Comparison of ENCODE assay signal across 16 cellular contexts in the genomic region with DNA sequence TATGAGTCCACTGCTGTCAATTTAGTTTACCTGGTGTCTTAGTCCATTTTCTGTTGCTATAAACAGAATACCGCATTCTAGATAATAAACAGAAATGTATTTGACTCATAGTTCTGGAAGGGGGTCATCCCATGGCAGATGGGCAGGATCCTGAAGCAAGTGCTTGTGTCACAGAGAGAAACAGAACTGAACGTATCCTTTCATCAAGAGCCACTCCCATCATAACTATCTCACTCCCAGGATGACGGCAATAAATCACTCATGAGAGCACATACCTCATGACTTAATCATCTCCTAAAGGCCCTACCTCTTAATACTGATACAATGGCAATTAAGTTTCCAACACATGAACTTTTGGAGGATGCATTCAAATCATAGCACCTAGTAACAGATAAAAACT.
DNase-seq lines count a peak whose midpoint lies in the region; ATAC-seq, FAIRE-seq and TF ChIP-seq lines count a peak whose summit lies in the region.
"Had no signal": no experiment of that assay in that cellular context is flagged by ENCODE, and none has a peak within 500 bp of the region (broad histone marks: within the 10 kb centered on the region; RNA-seq: fewer than 3 reads in every experiment).

No MANE protein-coding gene starts in this region.

- H4K20me1 ChIP-seq in smooth muscle cell (ENCODE audit: low read depth), result no peaks in the 10 kb centered on the region

- intact Hi-C loops in right cardiac atrium (cut with DNase I), result no loop called here

- H3K27ac ChIP-seq in smooth muscle cell (ENCODE audit: low read depth) (peak overlapping the region; percentile 52), right cardiac atrium (ENCODE audit: low read length) (no peak overlapping the region)
- H3K27ac ChIP-seq: colonic mucosa, tibial artery had no signal

- H3K4me1 ChIP-seq in smooth muscle cell (ENCODE audit: low read depth) (no peaks in the 10 kb centered on the region), right cardiac atrium (ENCODE audit: control insufficient read depth, insufficient read depth, low read length) (no peaks in the 10 kb centered on the region)
- H3K4me1 ChIP-seq: colonic mucosa, tibial artery had no signal

- H3K27me3 ChIP-seq in bronchial epithelial cell (ENCODE audit: control insufficient read depth, insufficient read depth, low read length) (no peaks in the 10 kb centered on the region), smooth muscle cell (ENCODE audit: low read depth) (no peaks in the 10 kb centered on the region), right cardiac atrium (ENCODE audit: control insufficient read depth, insufficient read depth) (no peaks in the 10 kb centered on the region)
- H3K27me3 ChIP-seq: colonic mucosa, tibial artery had no signal

- WGBS in smooth muscle cell (ENCODE audit: low lambda C conversion rate), result 73% methylated on average over 3 of the region's 3 CpGs
- 69% methylated on average over 3 of the region's 3 CpGs for WGBS in right cardiac atrium

- H3K36me3 ChIP-seq in bronchial epithelial cell (ENCODE audit: control insufficient read depth, insufficient read depth, low read length) (no peaks in the 10 kb centered on the region), smooth muscle cell (ENCODE audit: low read depth) (no peaks in the 10 kb centered on the region)
- H3K36me3 ChIP-seq: colonic mucosa, tibial artery had no signal

- H3K79me2 ChIP-seq in smooth muscle cell (ENCODE audit: low read depth), result no peaks in the 10 kb centered on the region

- FAIRE-seq in bronchial epithelial cell (lab: Jason Lieb, UNC), result no peak
- FAIRE-seq: A204.1, GM12892 had no signal

- no peak overlapping the region for H2AFZ ChIP-seq in smooth muscle cell (ENCODE audit: low read depth)

- H3K9ac ChIP-seq in smooth muscle cell (ENCODE audit: low read depth), result no peak overlapping the region

- TF ChIP-seq CTCF in bronchial epithelial cell (IDR thresholded peaks at IDR 0.05; ENCODE audit: insufficient read depth, low read length, severe bottlenecking) (no peak), smooth muscle cell (IDR thresholded peaks at IDR 0.05; ENCODE audit: borderline replicate concordance, insufficient read depth, poor library complexity, severe bottlenecking) (no peak)

- no peak overlapping the region for H3K4me2 ChIP-seq in smooth muscle cell

- H3K4me3 ChIP-seq in bronchial epithelial cell (ENCODE audit: low read depth, low read length) (no peak overlapping the region), smooth muscle cell (no peak overlapping the region), right cardiac atrium (ENCODE audit: low read length) (no peak overlapping the region)
- H3K4me3 ChIP-seq: colonic mucosa, tibial artery had no signal

- ATAC-seq in right cardiac atrium, result no peak
- ATAC-seq: left colon had no signal

- H3K9me3 ChIP-seq in smooth muscle cell (replicated peaks; ENCODE audit: low read depth) (no peaks in the 10 kb centered on the region), right cardiac atrium (ENCODE audit: control insufficient read depth, low read length) (no peaks in the 10 kb centered on the region)
- H3K9me3 ChIP-seq: tibial artery had no signal

- DNase-seq in NCI-H2227 (lab: John Stamatoyannopoulos, UW; ENCODE audit: unreplicated experiment) (peak; percentile 6), NCI-H2227 treated with DMSO at 0.1 percent for 48 hours (lab: John Stamatoyannopoulos, UW) (no peak), NCI-H69 (lab: John Stamatoyannopoulos, UW) (peak; percentile 59), bronchial epithelial cell (ENCODE audit: low read depth) (peak; percentile 86), smooth muscle cell (lab: John Stamatoyannopoulos, UW; ENCODE audit: unreplicated experiment) (no peak), right cardiac atrium (no peak), AML-193 (lab: John Stamatoyannopoulos, UW) (no peak), GM03348 (ENCODE audit: low spot score) (no peak)
- DNase-seq: activated effector memory CD4-positive, alpha-beta T cell treated with Interleukin-2 at 50 U/mL for 16 hours; aorta; colonic mucosa; erythroblast; left colon; tibial artery had no signal

- H3F3A ChIP-seq in smooth muscle cell (ENCODE audit: low read depth), result no peaks in the 10 kb centered on the region

Comparison
In these comparisons a context has a peak if more than half of its experiments do, and no peak if none do; other contexts are left out.
1. DNase-seq: peak in NCI-H2227 (single experiment), NCI-H69 (single experiment) and bronchial epithelial cell (single experiment); none in NCI-H2227 treated with DMSO at 0.1 percent for 48 hours (single experiment), smooth muscle cell (single experiment), right cardiac atrium (0 of 3), AML-193 (0 of 2) and GM03348 (single experiment).